ENCODE assay signal across 1 cellular context in the genomic region with DNA sequence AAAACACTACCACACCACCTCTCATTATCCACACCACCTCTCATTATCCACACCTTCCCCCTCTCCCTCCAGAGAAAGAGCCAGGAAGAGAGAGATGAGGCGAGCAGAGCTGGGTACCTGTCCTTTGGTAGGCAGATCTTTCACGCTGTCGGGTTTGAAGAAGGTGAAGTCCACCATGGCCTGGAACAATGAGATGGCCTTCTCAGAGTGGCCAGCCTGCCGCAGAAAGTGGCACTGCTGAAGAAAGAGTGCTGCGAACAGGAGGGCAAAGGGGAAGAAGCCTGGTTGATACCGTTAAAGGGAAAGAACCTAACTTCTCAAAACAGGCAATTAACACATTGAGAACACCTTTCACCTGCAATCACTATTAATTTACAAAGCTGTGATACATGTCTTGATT.
TF ChIP-seq lines count a peak whose summit lies in the region.

No MANE protein-coding gene starts in this region.

TF ChIP-seq in HepG2, 621 proteins besides CTCF, POLR2A, EP300 and RAD21:
- no peak for TF ChIP-seq SRF (IDR thresholded peaks at IDR 0.05; ENCODE audit: low read depth, low read length)
- no peak for TF ChIP-seq ZFY (CRISPR knock-in tag; IDR thresholded peaks at IDR 0.05)
- no peak for TF ChIP-seq EHMT2 (IDR thresholded peaks at IDR 0.05; ENCODE audit: borderline replicate concordance, low read depth, low read length)
- no peak for TF ChIP-seq KMT2B (CRISPR knock-in tag; IDR thresholded peaks at IDR 0.05)
- TF ChIP-seq, protein P1, sequence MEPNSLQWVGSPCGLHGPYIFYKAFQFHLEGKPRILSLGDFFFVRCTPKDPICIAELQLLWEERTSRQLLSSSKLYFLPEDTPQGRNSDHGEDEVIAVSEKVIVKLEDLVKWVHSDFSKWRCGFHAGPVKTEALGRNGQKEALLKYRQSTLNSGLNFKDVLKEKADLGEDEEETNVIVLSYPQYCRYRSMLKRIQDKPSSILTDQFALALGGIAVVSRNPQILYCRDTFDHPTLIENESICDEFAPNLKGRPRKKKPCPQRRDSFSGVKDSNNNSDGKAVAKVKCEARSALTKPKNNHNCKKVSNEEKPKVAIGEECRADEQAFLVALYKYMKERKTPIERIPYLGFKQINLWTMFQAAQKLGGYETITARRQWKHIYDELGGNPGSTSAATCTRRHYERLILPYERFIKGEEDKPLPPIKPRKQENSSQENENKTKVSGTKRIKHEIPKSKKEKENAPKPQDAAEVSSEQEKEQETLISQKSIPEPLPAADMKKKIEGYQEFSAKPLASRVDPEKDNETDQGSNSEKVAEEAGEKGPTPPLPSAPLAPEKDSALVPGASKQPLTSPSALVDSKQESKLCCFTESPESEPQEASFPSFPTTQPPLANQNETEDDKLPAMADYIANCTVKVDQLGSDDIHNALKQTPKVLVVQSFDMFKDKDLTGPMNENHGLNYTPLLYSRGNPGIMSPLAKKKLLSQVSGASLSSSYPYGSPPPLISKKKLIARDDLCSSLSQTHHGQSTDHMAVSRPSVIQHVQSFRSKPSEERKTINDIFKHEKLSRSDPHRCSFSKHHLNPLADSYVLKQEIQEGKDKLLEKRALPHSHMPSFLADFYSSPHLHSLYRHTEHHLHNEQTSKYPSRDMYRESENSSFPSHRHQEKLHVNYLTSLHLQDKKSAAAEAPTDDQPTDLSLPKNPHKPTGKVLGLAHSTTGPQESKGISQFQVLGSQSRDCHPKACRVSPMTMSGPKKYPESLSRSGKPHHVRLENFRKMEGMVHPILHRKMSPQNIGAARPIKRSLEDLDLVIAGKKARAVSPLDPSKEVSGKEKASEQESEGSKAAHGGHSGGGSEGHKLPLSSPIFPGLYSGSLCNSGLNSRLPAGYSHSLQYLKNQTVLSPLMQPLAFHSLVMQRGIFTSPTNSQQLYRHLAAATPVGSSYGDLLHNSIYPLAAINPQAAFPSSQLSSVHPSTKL (CRISPR knock-in tag; IDR thresholded peaks at IDR 0.05): no peak
- TF ChIP-seq CBFB (CRISPR knock-in tag; IDR thresholded peaks at IDR 0.05): no peak
- TF ChIP-seq, protein P2, sequence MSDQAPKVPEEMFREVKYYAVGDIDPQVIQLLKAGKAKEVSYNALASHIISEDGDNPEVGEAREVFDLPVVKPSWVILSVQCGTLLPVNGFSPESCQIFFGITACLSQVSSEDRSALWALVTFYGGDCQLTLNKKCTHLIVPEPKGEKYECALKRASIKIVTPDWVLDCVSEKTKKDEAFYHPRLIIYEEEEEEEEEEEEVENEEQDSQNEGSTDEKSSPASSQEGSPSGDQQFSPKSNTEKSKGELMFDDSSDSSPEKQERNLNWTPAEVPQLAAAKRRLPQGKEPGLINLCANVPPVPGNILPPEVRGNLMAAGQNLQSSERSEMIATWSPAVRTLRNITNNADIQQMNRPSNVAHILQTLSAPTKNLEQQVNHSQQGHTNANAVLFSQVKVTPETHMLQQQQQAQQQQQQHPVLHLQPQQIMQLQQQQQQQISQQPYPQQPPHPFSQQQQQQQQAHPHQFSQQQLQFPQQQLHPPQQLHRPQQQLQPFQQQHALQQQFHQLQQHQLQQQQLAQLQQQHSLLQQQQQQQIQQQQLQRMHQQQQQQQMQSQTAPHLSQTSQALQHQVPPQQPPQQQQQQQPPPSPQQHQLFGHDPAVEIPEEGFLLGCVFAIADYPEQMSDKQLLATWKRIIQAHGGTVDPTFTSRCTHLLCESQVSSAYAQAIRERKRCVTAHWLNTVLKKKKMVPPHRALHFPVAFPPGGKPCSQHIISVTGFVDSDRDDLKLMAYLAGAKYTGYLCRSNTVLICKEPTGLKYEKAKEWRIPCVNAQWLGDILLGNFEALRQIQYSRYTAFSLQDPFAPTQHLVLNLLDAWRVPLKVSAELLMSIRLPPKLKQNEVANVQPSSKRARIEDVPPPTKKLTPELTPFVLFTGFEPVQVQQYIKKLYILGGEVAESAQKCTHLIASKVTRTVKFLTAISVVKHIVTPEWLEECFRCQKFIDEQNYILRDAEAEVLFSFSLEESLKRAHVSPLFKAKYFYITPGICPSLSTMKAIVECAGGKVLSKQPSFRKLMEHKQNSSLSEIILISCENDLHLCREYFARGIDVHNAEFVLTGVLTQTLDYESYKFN (CRISPR knock-in tag; conservative IDR thresholded peaks at IDR 0.05): no peak
- no peak for TF ChIP-seq ZNF329 (CRISPR knock-in tag; IDR thresholded peaks at IDR 0.05; ENCODE audit: low read depth)
- TF ChIP-seq ZNF7 (CRISPR knock-in tag; IDR thresholded peaks at IDR 0.05): no peak
- TF ChIP-seq, protein P3, sequence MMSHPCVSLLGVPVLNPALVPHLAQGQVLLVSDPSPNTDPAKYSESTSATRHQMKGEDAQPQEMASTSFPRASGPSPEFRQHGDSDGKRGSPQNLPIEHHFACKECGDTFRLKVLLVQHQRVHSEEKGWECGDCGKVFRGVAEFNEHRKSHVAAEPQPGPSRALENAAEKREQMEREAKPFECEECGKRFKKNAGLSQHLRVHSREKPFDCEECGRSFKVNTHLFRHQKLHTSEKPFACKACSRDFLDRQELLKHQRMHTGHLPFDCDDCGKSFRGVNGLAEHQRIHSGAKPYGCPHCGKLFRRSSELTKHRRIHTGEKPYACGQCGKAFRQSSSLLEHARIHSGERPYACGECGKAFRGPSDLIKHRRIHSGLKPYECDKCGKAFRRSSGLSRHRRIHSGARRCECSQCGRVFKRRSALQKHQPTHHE (CRISPR knock-in tag; IDR thresholded peaks at IDR 0.05; ENCODE audit: borderline replicate concordance): no peak
